37 cellular contexts compared by ENCODE assay signal in the genomic region with DNA sequence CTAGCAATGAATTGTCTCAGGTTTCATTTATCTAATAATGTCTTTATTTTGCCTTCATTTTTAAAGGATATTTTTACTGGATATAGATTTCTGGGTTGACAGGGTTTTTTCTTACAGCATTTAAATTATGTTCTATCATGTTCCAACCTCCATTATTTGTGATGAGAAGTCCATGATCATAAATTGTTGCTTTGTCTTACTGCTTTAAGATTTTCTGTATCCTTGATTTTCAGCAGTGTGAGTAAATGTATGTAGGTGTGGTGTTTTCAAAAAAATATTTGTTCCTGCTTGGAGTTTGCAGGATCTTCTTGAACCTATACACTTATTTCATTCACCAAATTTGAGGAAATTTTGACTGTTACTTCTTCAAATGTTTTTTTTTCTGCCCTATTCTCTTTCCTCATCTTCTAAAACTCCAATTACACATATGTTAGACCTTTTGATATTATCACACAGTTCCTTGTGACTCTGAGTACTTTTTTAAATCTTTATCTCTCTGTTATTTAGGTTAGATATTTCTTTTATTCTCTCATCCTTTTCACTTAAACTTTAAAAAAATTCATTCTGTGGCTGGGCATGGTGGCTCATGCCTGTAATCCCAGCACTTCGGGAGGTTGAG.
"Had no signal": no experiment of that assay in that cellular context is flagged by ENCODE, and none has a peak within 500 bp of the region (broad histone marks: within the 10 kb centered on the region; RNA-seq: fewer than 3 reads in every experiment).

No MANE protein-coding gene starts in this region.

- H3K36me3 ChIP-seq: adrenal gland, ascending aorta, brain microvascular endothelial cell, breast epithelium, cardiac muscle cell had no signal

- H3K27ac ChIP-seq: adrenal gland, ascending aorta, body of pancreas, brain microvascular endothelial cell, breast epithelium, cardiac muscle cell had no signal

- H3K4me1 Mint-ChIP-seq: activated naive CD4-positive, alpha-beta T cell treated with anti-CD3 and anti-CD28 coated beads, Interleukin-2, amount 10 ng/mL, durations not matched to agents 7 days and 5 days; activated naive CD4-positive, alpha-beta T cell treated with anti-CD3 and anti-CD28 coated beads, Interleukin-2, amount 50 U/mL, for 24 hours; activated naive CD8-positive, alpha-beta T cell treated with anti-CD3 and anti-CD28 coated beads for 36 hours; activated naive CD8-positive, alpha-beta T cell treated with anti-CD3 and anti-CD28 coated beads, Interleukin-2, amount 10 ng/mL, durations not matched to agents 7 days and 5 days; activated naive CD8-positive, alpha-beta T cell treated with anti-CD3 and anti-CD28 coated beads, Interleukin-2, amount 50 U/mL, for 24 hours; activated T-helper 17 cell treated with anti-CD3 and anti-CD28 coated beads, Interleukin-2, amount 50 U/mL, for 72 hours; central memory CD8-positive, alpha-beta T cell had no signal

- H3K4me3 Mint-ChIP-seq: activated naive CD4-positive, alpha-beta T cell treated with anti-CD3 and anti-CD28 coated beads for 36 hours; activated naive CD4-positive, alpha-beta T cell treated with anti-CD3 and anti-CD28 coated beads, Interleukin-2, amount 10 ng/mL, durations not matched to agents 7 days and 5 days; activated naive CD4-positive, alpha-beta T cell treated with anti-CD3 and anti-CD28 coated beads, Interleukin-2, amount 50 U/mL, for 24 hours; activated naive CD8-positive, alpha-beta T cell; activated naive CD8-positive, alpha-beta T cell treated with anti-CD3 and anti-CD28 coated beads for 36 hours; activated naive CD8-positive, alpha-beta T cell treated with anti-CD3 and anti-CD28 coated beads, Interleukin-2, amount 10 ng/mL, durations not matched to agents 7 days and 5 days; activated naive CD8-positive, alpha-beta T cell treated with anti-CD3 and anti-CD28 coated beads, Interleukin-2, amount 50 U/mL, for 24 hours; activated T-cell treated with anti-CD3 and anti-CD28 coated beads, Interleukin-2, amount 50 U/mL, for 24 hours; activated T-cell treated with anti-CD3 and anti-CD28 coated beads, Interleukin-2, amount 50 U/mL, for 4 hours; activated T-cell treated with anti-CD3 and anti-CD28 coated beads, Interleukin-2, amount 50 U/mL, for 72 hours; activated T-helper 1 cell treated with anti-CD3 and anti-CD28 coated beads, Interleukin-12 subunit alpha, Interleukin-12 subunit beta, Interleukin-2, Interleukin-4 antibody, amounts not matched to agents 30 ng/mL and 10 ng/mL and 1 ng/mL, durations not matched to agents 14 hours and 24 hours and 36 hours; activated T-helper 17 cell treated with anti-CD3 and anti-CD28 coated beads, Interleukin-2, amount 50 U/mL, for 72 hours; brain; central memory CD8-positive, alpha-beta T cell had no signal

- DNase-seq: activated effector memory CD4-positive, alpha-beta T cell treated with anti-CD3 and anti-CD28 coated beads, Interleukin-2, amount 50 U/mL, for 16 hours; activated effector memory CD4-positive, alpha-beta T cell treated with Interleukin-2 at 50 U/mL for 16 hours; activated gamma-delta T cell; activated gamma-delta T cell treated with Interleukin-2 at 50 U/mL for 16 hours; activated naive CD4-positive, alpha-beta T cell; activated naive CD4-positive, alpha-beta T cell treated with anti-CD3 and anti-CD28 coated beads for 36 hours; activated naive CD4-positive, alpha-beta T cell treated with anti-CD3 and anti-CD28 coated beads, Interleukin-2, amount 10 ng/mL, durations not matched to agents 7 days and 5 days; activated naive CD4-positive, alpha-beta T cell treated with anti-CD3 and anti-CD28 coated beads, Interleukin-2, amount 50 U/mL, for 16 hours; activated naive CD4-positive, alpha-beta T cell treated with Interleukin-2 at 50 U/mL for 16 hours; activated naive CD8-positive, alpha-beta T cell treated with anti-CD3 and anti-CD28 coated beads for 36 hours; activated naive CD8-positive, alpha-beta T cell treated with anti-CD3 and anti-CD28 coated beads, Interleukin-2, amount 10 ng/mL, durations not matched to agents 7 days and 5 days; activated naive CD8-positive, alpha-beta T cell treated with anti-CD3 and anti-CD28 coated beads, Interleukin-2, amount 50 U/mL, for 24 hours; activated T-cell treated with anti-CD3 and anti-CD28 coated beads, Interleukin-2, amount 50 U/mL, for 24 hours; activated T-cell treated with anti-CD3 and anti-CD28 coated beads, Interleukin-2, amount 50 U/mL, for 4 hours; activated T-cell treated with anti-CD3 and anti-CD28 coated beads, Interleukin-2, amount 50 U/mL, for 48 hours; activated T-cell treated with anti-CD3 and anti-CD28 coated beads, Interleukin-2, amount 50 U/mL, for 72 hours; adrenal gland; amniotic stem cell; amygdala; anterior cingulate cortex; aorta; body of pancreas; brain microvascular endothelial cell; caudate nucleus; central memory CD4-positive, alpha-beta T cell; cerebellar nuclear complex had no signal

- H3K27me3 ChIP-seq: ascending aorta, brain microvascular endothelial cell, breast epithelium, cardiac muscle cell had no signal

- H3K9me3 ChIP-seq: adrenal gland had no signal

- ATAC-seq: activated naive CD4-positive, alpha-beta T cell treated with anti-CD3 and anti-CD28 coated beads, Interleukin-2, amount 50 U/mL, for 72 hours; activated naive CD8-positive, alpha-beta T cell treated with anti-CD3 and anti-CD28 coated beads, Interleukin-2, amount 50 U/mL, for 24 hours; activated T-cell treated with anti-CD3 and anti-CD28 coated beads, Interleukin-2, amount 50 U/mL, for 4 hours; activated T-cell treated with anti-CD3 and anti-CD28 coated beads, Interleukin-2, amount 50 U/mL, for 72 hours; activated T-helper 17 cell treated with anti-CD3 and anti-CD28 coated beads, Interleukin-2, amount 50 U/mL, for 72 hours; body of pancreas had no signal

- H3K4me3 ChIP-seq: adrenal gland, ascending aorta, body of pancreas, breast epithelium, cardiac muscle cell had no signal

- H3K9me3 Mint-ChIP-seq: activated naive CD8-positive, alpha-beta T cell treated with anti-CD3 and anti-CD28 coated beads for 36 hours; activated naive CD8-positive, alpha-beta T cell treated with anti-CD3 and anti-CD28 coated beads, Interleukin-2, amount 50 U/mL, for 24 hours; central memory CD8-positive, alpha-beta T cell had no signal

- H3K27ac Mint-ChIP-seq: activated naive CD4-positive, alpha-beta T cell treated with anti-CD3 and anti-CD28 coated beads for 36 hours; activated naive CD4-positive, alpha-beta T cell treated with anti-CD3 and anti-CD28 coated beads, Interleukin-2, amount 10 ng/mL, durations not matched to agents 7 days and 5 days; activated naive CD4-positive, alpha-beta T cell treated with anti-CD3 and anti-CD28 coated beads, Interleukin-2, amount 50 U/mL, for 24 hours; activated naive CD4-positive, alpha-beta T cell treated with anti-CD3 and anti-CD28 coated beads, Interleukin-2, amount 50 U/mL, for 72 hours; activated naive CD8-positive, alpha-beta T cell; activated naive CD8-positive, alpha-beta T cell treated with anti-CD3 and anti-CD28 coated beads for 36 hours; activated naive CD8-positive, alpha-beta T cell treated with anti-CD3 and anti-CD28 coated beads, Interleukin-2, amount 10 ng/mL, durations not matched to agents 7 days and 5 days; activated naive CD8-positive, alpha-beta T cell treated with anti-CD3 and anti-CD28 coated beads, Interleukin-2, amount 50 U/mL, for 24 hours; activated T-cell treated with anti-CD3 and anti-CD28 coated beads, Interleukin-2, amount 50 U/mL, for 24 hours; activated T-helper 1 cell treated with anti-CD3 and anti-CD28 coated beads, Interleukin-12 subunit alpha, Interleukin-12 subunit beta, Interleukin-2, Interleukin-4 antibody, amounts not matched to agents 30 ng/mL and 10 ng/mL and 1 ng/mL, durations not matched to agents 14 hours and 24 hours and 36 hours; activated T-helper 17 cell treated with anti-CD3 and anti-CD28 coated beads, Interleukin-2, amount 50 U/mL, for 72 hours; activated T-helper 2 cell treated with anti-CD3 and anti-CD28 coated beads, Interferon-gamma antibody, Interleukin-2, Interleukin-4, amounts not matched to agents 10 μg/mL and 5 μg/mL and 100 μg/mL, durations not matched to agents 14 hours and 24 hours and 36 hours; brain had no signal

- H3K4me1 ChIP-seq: adrenal gland, ascending aorta, body of pancreas, breast epithelium had no signal
